24 cellular contexts compared by ENCODE assay signal in the genomic region with DNA sequence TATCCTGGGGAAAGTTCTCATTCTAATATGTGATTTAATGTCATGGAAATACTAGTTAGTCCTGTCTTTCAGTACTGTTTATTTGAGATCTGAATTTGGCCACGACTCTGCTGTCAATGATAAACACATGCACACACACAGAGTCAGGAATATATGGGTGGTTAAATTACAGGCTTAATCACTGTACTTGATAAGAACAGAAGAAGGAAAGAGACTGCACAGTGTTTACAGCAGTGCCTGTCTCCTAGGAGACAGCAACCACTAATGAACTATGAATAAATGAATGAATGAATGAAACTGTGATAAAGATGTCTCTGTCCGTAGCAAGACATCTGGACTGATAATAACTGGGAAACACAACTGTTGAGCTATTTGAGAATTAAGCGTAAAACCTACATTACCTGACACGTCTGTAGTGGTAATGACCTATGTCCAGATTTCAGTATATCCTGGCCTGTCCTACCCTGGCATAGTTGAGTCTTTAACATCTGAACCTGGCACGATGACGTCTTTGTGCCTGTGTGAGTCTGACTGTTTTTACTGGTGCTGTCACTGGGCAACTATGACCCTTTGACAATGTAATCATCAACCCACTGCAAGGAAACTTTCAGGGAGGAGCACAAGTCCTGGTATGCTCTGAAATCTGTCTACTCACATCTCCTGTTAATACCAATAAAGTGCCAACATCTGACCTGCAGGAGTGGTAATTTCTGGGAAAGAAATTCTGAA.
"Had no signal": no experiment of that assay in that cellular context is flagged by ENCODE, and none has a peak within 500 bp of the region (broad histone marks: within the 10 kb centered on the region; RNA-seq: fewer than 3 reads in every experiment).

No MANE protein-coding gene starts in this region.

- H3K4me3 ChIP-seq: MG63, SJSA1, SK-N-MC had no signal

- H3K36me3 ChIP-seq: MG63, SJSA1 had no signal

- H3K27ac ChIP-seq: HL-60, SJSA1, SK-N-MC had no signal

- H3K4me1 ChIP-seq: SJSA1 had no signal

- H3K9me3 ChIP-seq: MG63 had no signal

- DNase-seq: Karpas-422, KG1, MG63, NCI-H1092, NCI-H1105 treated with DMSO at 0.1 percent for 48 hours, NCI-H1417 treated with DMSO at 0.1 percent for 48 hours, NCI-H146, NCI-H1694 treated with DMSO at 0.1 percent for 48 hours, NCI-H1930, NCI-H2081, NCI-H2227 treated with DMSO at 0.1 percent for 48 hours, NCI-H446, NCI-H510A, NCI-H524 treated with DMSO at 0.1 percent for 48 hours, NCI-H69, NCI-H774, Right ventricle myocardium superior, RPMI8226, SIG-M5 had no signal

- H3K27me3 ChIP-seq: MG63, SJSA1 had no signal

- FAIRE-seq: HTR-8/SVneo, RCC 7860 had no signal
